Comparison of ENCODE assay signal across 9 cellular contexts in genomic region chr6:119533603-119534279, GRCh38.
A peak's percentile ranks its signal among the peaks of the same experiment; 100 is the strongest.
DNase-seq lines count a peak whose midpoint lies in the region; ATAC-seq, FAIRE-seq and TF ChIP-seq lines count a peak whose summit lies in the region.
"Had no signal": no experiment of that assay in that cellular context is flagged by ENCODE, and none has a peak within 500 bp of the region (broad histone marks: within the 10 kb centered on the region; RNA-seq: fewer than 3 reads in every experiment).

No MANE protein-coding gene starts in this region.

- H3K27me3 Mint-ChIP-seq in activated T-helper 1 cell treated with anti-CD3 and anti-CD28 coated beads, Interleukin-12 subunit alpha, Interleukin-12 subunit beta, Interleukin-2, Interleukin-4 antibody, amounts not matched to agents 30 ng/mL and 10 ng/mL and 1 ng/mL, durations not matched to agents 14 hours and 24 hours and 36 hours (ENCODE audit: insufficient read depth): peaks cover 15% of the 10 kb centered on the region

- H3K27ac Mint-ChIP-seq in activated T-helper 1 cell treated with anti-CD3 and anti-CD28 coated beads, Interleukin-12 subunit alpha, Interleukin-12 subunit beta, Interleukin-2, Interleukin-4 antibody, amounts not matched to agents 30 ng/mL and 10 ng/mL and 1 ng/mL, durations not matched to agents 14 hours and 24 hours and 36 hours: no peak overlapping the region

- H3K9me3 Mint-ChIP-seq in activated T-helper 1 cell treated with anti-CD3 and anti-CD28 coated beads, Interleukin-12 subunit alpha, Interleukin-12 subunit beta, Interleukin-2, Interleukin-4 antibody, amounts not matched to agents 30 ng/mL and 10 ng/mL and 1 ng/mL, durations not matched to agents 14 hours and 24 hours and 36 hours: no peaks in the 10 kb centered on the region

- H3K27me3 ChIP-seq in bronchial epithelial cell (ENCODE audit: control insufficient read depth, insufficient read depth, low read length): peaks cover 7% of the 10 kb centered on the region

- no peaks in the 10 kb centered on the region for H3K36me3 Mint-ChIP-seq in activated T-helper 1 cell treated with anti-CD3 and anti-CD28 coated beads, Interleukin-12 subunit alpha, Interleukin-12 subunit beta, Interleukin-2, Interleukin-4 antibody, amounts not matched to agents 30 ng/mL and 10 ng/mL and 1 ng/mL, durations not matched to agents 14 hours and 24 hours and 36 hours (ENCODE audit: low read depth)

- no peak for TF ChIP-seq CTCF in AG04449 (IDR thresholded peaks at IDR 0.05; ENCODE audit: insufficient read depth, low read length, missing control alignments)
- no peak for TF ChIP-seq CTCF in bronchial epithelial cell (IDR thresholded peaks at IDR 0.05; ENCODE audit: insufficient read depth, low read length, severe bottlenecking)

- ATAC-seq in GM18867 (IDR thresholded peaks at IDR 0.05; ENCODE audit: unreplicated experiment): peak; percentile 74
- ATAC-seq in HG03108 (IDR thresholded peaks at IDR 0.05; ENCODE audit: unreplicated experiment): peak; percentile 45
- no peak for ATAC-seq in HG03045 (IDR thresholded peaks at IDR 0.05; ENCODE audit: unreplicated experiment)

- no peak overlapping the region for H3K4me3 ChIP-seq in AG04449 (ENCODE audit: low read depth, low read length)
- H3K4me3 ChIP-seq in bronchial epithelial cell (ENCODE audit: low read depth, low read length): no peak overlapping the region
- H3K4me3 ChIP-seq: thoracic aorta had no signal

- no peak for FAIRE-seq in bronchial epithelial cell (lab: Jason Lieb, UNC)

- intact Hi-C loops in activated T-helper 1 cell treated with anti-CD3 and anti-CD28 coated beads, Interleukin-12 subunit alpha, Interleukin-12 subunit beta, Interleukin-2, Interleukin-4 antibody, amounts not matched to agents 30 ng/mL and 10 ng/mL and 1 ng/mL, durations not matched to agents 14 hours and 24 hours and 36 hours (cut with micrococcal nuclease): loop anchor here (1.0 kb wide), 2 partner anchors 70 to 183 kb away; no protein-coding TSS in a partner anchor

- H3K4me1 Mint-ChIP-seq in activated T-helper 1 cell treated with anti-CD3 and anti-CD28 coated beads, Interleukin-12 subunit alpha, Interleukin-12 subunit beta, Interleukin-2, Interleukin-4 antibody, amounts not matched to agents 30 ng/mL and 10 ng/mL and 1 ng/mL, durations not matched to agents 14 hours and 24 hours and 36 hours (ENCODE audit: low read depth): peaks cover 12% of the 10 kb centered on the region

- no peaks in the 10 kb centered on the region for H3K36me3 ChIP-seq in bronchial epithelial cell (ENCODE audit: control insufficient read depth, insufficient read depth, low read length)
- H3K36me3 ChIP-seq: thoracic aorta had no signal

- H3K4me3 Mint-ChIP-seq in activated T-helper 1 cell treated with anti-CD3 and anti-CD28 coated beads, Interleukin-12 subunit alpha, Interleukin-12 subunit beta, Interleukin-2, Interleukin-4 antibody, amounts not matched to agents 30 ng/mL and 10 ng/mL and 1 ng/mL, durations not matched to agents 14 hours and 24 hours and 36 hours: no peak overlapping the region

- POLR2A ChIA-PET in AG04449 (lab: Yijun Ruan, JAX): no interaction called here

- DNase-seq in AG04449 (ENCODE audit: low read depth, low spot score) (peak; percentile 19), bronchial epithelial cell (ENCODE audit: low read depth) (peak; percentile 94), Kasumi-1 (lab: John Stamatoyannopoulos, UW) (no peak), NCI-H2107 (lab: John Stamatoyannopoulos, UW) (no peak)
- DNase-seq in activated T-helper 1 cell treated with anti-CD3 and anti-CD28 coated beads, Interleukin-12 subunit alpha, Interleukin-12 subunit beta, Interleukin-2, Interleukin-4 antibody, amounts not matched to agents 30 ng/mL and 10 ng/mL and 1 ng/mL, durations not matched to agents 14 hours and 24 hours and 36 hours (ENCODE audit: low spot score): no peak

- CTCF ChIA-PET in AG04449 (lab: Yijun Ruan, JAX): no interaction called here

Comparison
In these comparisons a context has a peak if more than half of its experiments do, and no peak if none do; other contexts are left out.
1. DNase-seq: peak in AG04449 (single experiment) and bronchial epithelial cell (single experiment); none in activated T-helper 1 cell treated with anti-CD3 and anti-CD28 coated beads, Interleukin-12 subunit alpha, Interleukin-12 subunit beta, Interleukin-2, Interleukin-4 antibody, amounts not matched to agents 30 ng/mL and 10 ng/mL and 1 ng/mL, durations not matched to agents 14 hours and 24 hours and 36 hours (single experiment), Kasumi-1 (0 of 2) and NCI-H2107 (single experiment).